5 cellular contexts compared by ENCODE assay signal in the genomic region with DNA sequence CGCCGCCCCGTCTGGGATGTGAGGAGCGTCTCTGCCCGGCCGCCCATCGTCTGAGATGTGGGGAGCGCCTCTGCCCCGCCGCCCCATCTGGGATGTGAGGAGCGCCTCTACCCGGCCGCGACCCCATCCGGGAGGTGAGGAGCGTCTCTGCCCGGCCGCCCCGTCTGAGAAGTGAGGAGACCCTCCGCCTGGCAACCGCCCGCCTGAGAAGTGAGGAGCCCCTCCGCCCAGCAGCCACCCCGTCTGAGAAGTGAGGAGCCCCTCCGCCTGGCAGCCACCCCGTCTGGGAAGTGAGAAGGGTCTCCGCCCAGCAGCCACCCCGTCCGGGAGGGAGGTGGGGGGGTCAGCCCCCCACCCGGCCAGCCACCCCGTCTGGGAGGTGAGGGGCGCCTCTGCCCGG. TPM values are rescaled to one million over a fixed set of nuclear protein-coding genes. Genes with fewer than 3 reads are reported as not detected.
"Had no signal": no experiment of that assay in that cellular context is flagged by ENCODE, and none has a peak within 500 bp of the region (broad histone marks: within the 10 kb centered on the region; RNA-seq: fewer than 3 reads in every experiment).

No MANE protein-coding gene starts in this region.

RNA-seq across cellular contexts. Expression of a gene that starts 36.9 kb away (rescaled TPM):
- total RNA-seq: GM23338, H1, H7, H9, HFFc6 had no signal

RNA-seq across cellular contexts. Expression of a gene that starts 56.8 kb away (rescaled TPM):
- total RNA-seq: H7 had no signal
